Comparison of ENCODE assay signal across 14 cellular contexts in the genomic region with DNA sequence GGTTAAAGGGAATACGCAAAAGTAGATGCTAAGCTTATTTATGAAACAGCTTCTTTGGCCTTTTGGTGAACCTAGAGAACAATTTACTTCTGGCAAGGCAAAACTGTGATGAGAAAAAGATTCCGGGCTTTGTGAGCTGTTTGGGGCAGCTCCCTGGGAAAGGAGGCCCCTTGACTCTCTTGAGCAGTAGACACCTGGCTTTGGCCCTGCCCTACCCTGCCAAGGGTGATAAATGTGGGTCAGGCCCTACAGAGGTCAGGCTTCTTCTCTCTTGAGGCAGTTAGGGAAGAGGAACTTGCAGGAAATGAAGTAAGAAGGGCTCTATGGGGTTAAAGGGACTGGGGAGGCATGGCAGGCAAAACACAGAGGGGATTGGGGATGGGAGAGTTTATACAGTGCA.
DNase-seq lines count a peak whose midpoint lies in the region; ATAC-seq and TF ChIP-seq lines count a peak whose summit lies in the region.
"Had no signal": no experiment of that assay in that cellular context is flagged by ENCODE, and none has a peak within 500 bp of the region (broad histone marks: within the 10 kb centered on the region; RNA-seq: fewer than 3 reads in every experiment).

No MANE protein-coding gene starts in this region.

- peaks cover 67% of the 10 kb centered on the region for H3K4me1 Mint-ChIP-seq in activated T-cell treated with anti-CD3 and anti-CD28 coated beads, Interleukin-2, amount 50 U/mL, for 72 hours (ENCODE audit: low read depth)
- peaks cover 17% of the 10 kb centered on the region for H3K4me1 Mint-ChIP-seq in brain
- peaks cover 27 to 70% of the 10 kb centered on the region in 2 donors for H3K4me1 Mint-ChIP-seq in stimulated activated naive B cell treated with anti-CD40 and anti-IgM and Interleukin-4, amounts not matched to agents 10 μg/mL and 1 μg/mL and 100 μg/mL, for 72 hours

- peak overlapping the region; percentile 100 for H3K27ac Mint-ChIP-seq in activated T-cell treated with anti-CD3 and anti-CD28 coated beads, Interleukin-2, amount 50 U/mL, for 72 hours
- peak overlapping the region in 3 of 5 experiments; percentile 10 to 86 (median 46) for H3K27ac Mint-ChIP-seq in brain
- peak overlapping the region; percentile 63 for H3K27ac Mint-ChIP-seq in stimulated activated naive B cell treated with anti-CD40 and anti-IgM and Interleukin-4, amounts not matched to agents 10 μg/mL and 1 μg/mL and 100 μg/mL, for 72 hours

- peaks cover 7 to 12% of the 10 kb centered on the region in 2 donors for H3K9me3 Mint-ChIP-seq in activated T-cell treated with anti-CD3 and anti-CD28 coated beads, Interleukin-2, amount 50 U/mL, for 72 hours
- H3K9me3 Mint-ChIP-seq in brain = peaks cover 0 to 13% (median under 1%) of the 10 kb centered on the region in 5 experiments
- H3K9me3 Mint-ChIP-seq in stimulated activated naive B cell treated with anti-CD40 and anti-IgM and Interleukin-4, amounts not matched to agents 10 μg/mL and 1 μg/mL and 100 μg/mL, for 72 hours = peaks cover 2 to 6% of the 10 kb centered on the region in 2 donors

- no peaks in the 10 kb centered on the region for H3K27me3 Mint-ChIP-seq in activated T-cell treated with anti-CD3 and anti-CD28 coated beads, Interleukin-2, amount 50 U/mL, for 72 hours (ENCODE audit: low read depth)
- peaks cover 17% of the 10 kb centered on the region for H3K27me3 Mint-ChIP-seq in brain
- peaks cover 0 to 11% of the 10 kb centered on the region in 2 donors for H3K27me3 Mint-ChIP-seq in stimulated activated naive B cell treated with anti-CD40 and anti-IgM and Interleukin-4, amounts not matched to agents 10 μg/mL and 1 μg/mL and 100 μg/mL, for 72 hours

- TF ChIP-seq CTCF in brain (conservative IDR thresholded peaks at IDR 0.05) = no peak

- peak overlapping the region; percentile 43 to 98 for H3K4me3 Mint-ChIP-seq in activated T-cell treated with anti-CD3 and anti-CD28 coated beads, Interleukin-2, amount 50 U/mL, for 72 hours
- H3K4me3 Mint-ChIP-seq in brain = no peak overlapping the region
- peak overlapping the region in 1 of 2 donors; percentile 16 for H3K4me3 Mint-ChIP-seq in stimulated activated naive B cell treated with anti-CD40 and anti-IgM and Interleukin-4, amounts not matched to agents 10 μg/mL and 1 μg/mL and 100 μg/mL, for 72 hours

- ATAC-seq in activated T-cell treated with anti-CD3 and anti-CD28 coated beads, Interleukin-2, amount 50 U/mL, for 72 hours (replicated peaks in 1 of 2) = no peak
- ATAC-seq in stimulated activated naive B cell treated with anti-CD40 and anti-IgM and Interleukin-4, amounts not matched to agents 10 μg/mL and 1 μg/mL and 100 μg/mL, for 72 hours (replicated peaks) = peak; percentile 23 to 36
- ATAC-seq in GM21786 (IDR thresholded peaks at IDR 0.05; ENCODE audit: unreplicated experiment) = no peak
- ATAC-seq: left lung, pancreas had no signal

- H3K36me3 Mint-ChIP-seq in activated T-cell treated with anti-CD3 and anti-CD28 coated beads, Interleukin-2, amount 50 U/mL, for 72 hours (ENCODE audit: insufficient read depth in 2 of 2) = peaks cover 34 to 46% of the 10 kb centered on the region in 2 donors
- H3K36me3 Mint-ChIP-seq in brain = no peaks in the 10 kb centered on the region
- peaks cover 0 to 3% of the 10 kb centered on the region in 2 donors for H3K36me3 Mint-ChIP-seq in stimulated activated naive B cell treated with anti-CD40 and anti-IgM and Interleukin-4, amounts not matched to agents 10 μg/mL and 1 μg/mL and 100 μg/mL, for 72 hours

- no peak for DNase-seq in activated T-cell treated with anti-CD3 and anti-CD28 coated beads, Interleukin-2, amount 50 U/mL, for 72 hours
- DNase-seq in activated T-cell treated with anti-CD3 and anti-CD28 coated beads for 4 hours (no peak), SKM-1 treated with dmso at 0.1 percent for 144 hours (lab: John Stamatoyannopoulos, UW; ENCODE audit: unreplicated experiment) (peak; percentile 22), DMS79 treated with DMSO at 0.1 percent for 48 hours (lab: John Stamatoyannopoulos, UW) (no peak), epidermal melanocyte (ENCODE audit: insufficient read length, low spot score) (no peak)
- no peak for DNase-seq in stimulated activated naive B cell treated with anti-CD40 and anti-IgM and Interleukin-4, amounts not matched to agents 10 μg/mL and 1 μg/mL and 100 μg/mL, for 72 hours
- DNase-seq: adrenal gland; cerebellar nuclear complex; H7; left lung; pancreas; stimulated activated CD4-positive, alpha-beta T cell treated with anti-CD3 and anti-CD28 coated beads, Interleukin-12 subunit alpha, Interleukin-12 subunit beta, amount 100 ng/mL, for 4 hours had no signal

Comparison
In these comparisons a context has a peak if more than half of its experiments do, and no peak if none do; other contexts are left out.
1. ATAC-seq: peak in stimulated activated naive B cell treated with anti-CD40 and anti-IgM and Interleukin-4, amounts not matched to agents 10 μg/mL and 1 μg/mL and 100 μg/mL, for 72 hours (2 of 2); none in activated T-cell treated with anti-CD3 and anti-CD28 coated beads, Interleukin-2, amount 50 U/mL, for 72 hours (0 of 2) and GM21786 (single experiment).
2. H3K27ac Mint-ChIP-seq: peak in every context shown above with its lines; median percentile 100 in activated T-cell treated with anti-CD3 and anti-CD28 coated beads, Interleukin-2, amount 50 U/mL, for 72 hours; 63 in stimulated activated naive B cell treated with anti-CD40 and anti-IgM and Interleukin-4, amounts not matched to agents 10 μg/mL and 1 μg/mL and 100 μg/mL, for 72 hours; 46 in brain.
3. H3K4me3 Mint-ChIP-seq: peak in activated T-cell treated with anti-CD3 and anti-CD28 coated beads, Interleukin-2, amount 50 U/mL, for 72 hours (2 of 2); none in brain (0 of 5).